9 cellular contexts compared by ENCODE assay signal in the genomic region with DNA sequence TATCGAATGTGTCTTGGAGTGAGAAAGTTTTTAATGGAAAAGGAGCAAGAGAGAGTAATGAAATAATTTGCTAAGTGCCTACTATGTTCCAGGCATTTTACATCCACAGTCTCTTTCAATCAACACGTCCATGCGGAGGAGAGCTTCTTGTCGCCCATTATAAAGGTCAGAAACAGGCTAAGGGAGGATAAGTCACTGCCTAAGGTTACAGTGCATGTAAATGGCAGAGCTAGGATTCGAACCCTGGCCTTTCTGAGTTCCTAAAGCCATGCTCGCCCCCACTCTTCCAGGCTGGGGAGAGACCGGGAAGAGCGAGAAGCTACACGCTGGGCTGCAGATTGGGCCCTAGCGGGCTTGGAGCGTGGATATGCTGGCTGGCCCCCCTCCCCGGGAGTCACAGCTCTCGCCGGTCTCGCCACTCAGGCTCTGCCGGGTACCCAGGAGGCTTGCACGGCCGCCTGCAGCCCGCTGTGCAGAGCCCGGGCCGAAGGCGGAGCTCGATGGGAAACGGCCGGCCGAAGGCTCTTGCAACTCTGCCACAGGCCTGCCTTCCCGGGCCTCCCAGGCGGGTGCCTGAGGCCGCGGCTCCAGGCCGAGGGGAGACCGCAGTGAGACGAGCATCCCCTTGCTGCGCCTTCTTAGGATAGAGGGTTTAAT. TPM values are rescaled to one million over a fixed set of nuclear protein-coding genes. Genes with fewer than 3 reads are reported as not detected.
DNase-seq lines count a peak whose midpoint lies in the region; ATAC-seq and TF ChIP-seq lines count a peak whose summit lies in the region.
"Had no signal": no experiment of that assay in that cellular context is flagged by ENCODE, and none has a peak within 500 bp of the region (broad histone marks: within the 10 kb centered on the region; RNA-seq: fewer than 3 reads in every experiment).

No MANE protein-coding gene starts in this region.

- H3K27me3 ChIP-seq in brain microvascular endothelial cell (replicated peaks) = peaks cover 95% of the 10 kb centered on the region

- peaks cover 2% of the 10 kb centered on the region for H3K36me3 Mint-ChIP-seq in IgD-negative memory B cell
- peaks cover 3% of the 10 kb centered on the region for H3K36me3 Mint-ChIP-seq in chondrocyte (ENCODE audit: low read depth)
- peaks cover 0 to 4% (median 0%) of the 10 kb centered on the region in 3 donors for H3K36me3 Mint-ChIP-seq in naive thymus-derived CD8-positive, alpha-beta T cell
- peaks cover 1% of the 10 kb centered on the region for H3K36me3 Mint-ChIP-seq in T-helper 2 cell treated with Interferon-gamma antibody and Interleukin-4, amounts not matched to agents 5 μg/mL and 100 μg/mL, for 36 hours (ENCODE audit: low read depth)

- TF ChIP-seq CTCF in chondrocyte (IDR thresholded peaks at IDR 0.05) = no peak
- no peak for TF ChIP-seq CTCF in brain microvascular endothelial cell (IDR thresholded peaks at IDR 0.05; ENCODE audit: low read depth, low read length, missing control alignments)

- in situ Hi-C loops in brain microvascular endothelial cell (cut with HindIII; ENCODE audit: low pct_ligation_motif_present, low sequenced_read_pairs) = no loop called here

- H3K36me3 ChIP-seq in brain microvascular endothelial cell (replicated peaks) = no peaks in the 10 kb centered on the region
- H3K36me3 ChIP-seq: neutrophil had no signal

- POLR2A ChIA-PET in naive thymus-derived CD8-positive, alpha-beta T cell (lab: Charles Lee) = no interaction called here

- H3K27me3 Mint-ChIP-seq in IgD-negative memory B cell = peaks cover 60% of the 10 kb centered on the region
- H3K27me3 Mint-ChIP-seq in chondrocyte (ENCODE audit: low read depth) = peaks cover 69% of the 10 kb centered on the region
- H3K27me3 Mint-ChIP-seq in naive thymus-derived CD8-positive, alpha-beta T cell = peaks cover 48 to 84% (median 63%) of the 10 kb centered on the region in 5 donors
- H3K27me3 Mint-ChIP-seq in T-helper 2 cell treated with Interferon-gamma antibody and Interleukin-4, amounts not matched to agents 5 μg/mL and 100 μg/mL, for 36 hours (ENCODE audit: low read depth) = peaks cover 73% of the 10 kb centered on the region

- H3K4me3 Mint-ChIP-seq in IgD-negative memory B cell (peak overlapping the region in 3 of 4 donors; percentile 38 to 68 (median 60)), chondrocyte (ENCODE audit: unreplicated experiment) (peak overlapping the region; percentile 67)
- H3K4me3 Mint-ChIP-seq in naive thymus-derived CD8-positive, alpha-beta T cell = peak overlapping the region in 8 of 10 donors; percentile 15 to 70 (median 48)
- no peak overlapping the region for H3K4me3 Mint-ChIP-seq in T-helper 2 cell treated with Interferon-gamma antibody and Interleukin-4, amounts not matched to agents 5 μg/mL and 100 μg/mL, for 36 hours

- H3K27ac Mint-ChIP-seq in IgD-negative memory B cell (peak overlapping the region; percentile 74 to 96 (median 95)), chondrocyte (ENCODE audit: unreplicated experiment) (no peak overlapping the region)
- no peak overlapping the region for H3K27ac Mint-ChIP-seq in naive thymus-derived CD8-positive, alpha-beta T cell
- H3K27ac Mint-ChIP-seq in T-helper 2 cell treated with Interferon-gamma antibody and Interleukin-4, amounts not matched to agents 5 μg/mL and 100 μg/mL, for 36 hours = no peak overlapping the region

- H3K4me1 Mint-ChIP-seq in IgD-negative memory B cell (peaks cover 18 to 42% (median 23%) of the 10 kb centered on the region in 3 donors), chondrocyte (ENCODE audit: low read depth) (peaks cover 10% of the 10 kb centered on the region)
- H3K4me1 Mint-ChIP-seq in naive thymus-derived CD8-positive, alpha-beta T cell = peaks cover 17 to 48% (median 39%) of the 10 kb centered on the region in 4 donors
- no peaks in the 10 kb centered on the region for H3K4me1 Mint-ChIP-seq in T-helper 2 cell treated with Interferon-gamma antibody and Interleukin-4, amounts not matched to agents 5 μg/mL and 100 μg/mL, for 36 hours (ENCODE audit: low read depth)

- H3K9me3 Mint-ChIP-seq in IgD-negative memory B cell = peaks cover 0 to 15% (median 3%) of the 10 kb centered on the region in 3 donors
- H3K9me3 Mint-ChIP-seq in chondrocyte (ENCODE audit: low read depth) = no peaks in the 10 kb centered on the region
- H3K9me3 Mint-ChIP-seq in naive thymus-derived CD8-positive, alpha-beta T cell = peaks cover 0 to 5% (median 0%) of the 10 kb centered on the region in 9 donors
- H3K9me3 Mint-ChIP-seq in T-helper 2 cell treated with Interferon-gamma antibody and Interleukin-4, amounts not matched to agents 5 μg/mL and 100 μg/mL, for 36 hours = no peaks in the 10 kb centered on the region

- no peak overlapping the region for H3K27ac ChIP-seq in brain microvascular endothelial cell
- H3K27ac ChIP-seq: neutrophil had no signal

- DNase-seq in D341Med (ENCODE audit: low spot score) = peak; percentile 61
- DNase-seq in chondrocyte (ENCODE audit: low spot score) = no peak
- peak in 1 of 10 donors; percentile 13 for DNase-seq in naive thymus-derived CD8-positive, alpha-beta T cell
- no peak for DNase-seq in T-helper 2 cell treated with Interferon-gamma antibody and Interleukin-4, amounts not matched to agents 5 μg/mL and 100 μg/mL, for 36 hours (ENCODE audit: low spot score)
- no peak for DNase-seq in brain microvascular endothelial cell

- ATAC-seq in naive thymus-derived CD8-positive, alpha-beta T cell = no peak
- ATAC-seq in HG03469 (IDR thresholded peaks at IDR 0.05; ENCODE audit: unreplicated experiment) (no peak), HG02571 (IDR thresholded peaks at IDR 0.05; ENCODE audit: unreplicated experiment) (no peak)

- no peak overlapping the region for H3K4me3 ChIP-seq in brain microvascular endothelial cell (ENCODE audit: low read depth, low read length)

RNA-seq across cellular contexts. Expression of a gene that starts 0.8 kb away (rescaled TPM):
- polyA plus RNA-seq in IgD-negative memory B cell = not detected
- 0.20 TPM in 1 of 3 replicates, not detected in the others for total RNA-seq in chondrocyte
- total RNA-seq in naive thymus-derived CD8-positive, alpha-beta T cell = not detected
- polyA plus RNA-seq in naive thymus-derived CD8-positive, alpha-beta T cell = not detected

Comparison
In these comparisons a context has a peak if more than half of its experiments do, and no peak if none do; other contexts are left out.
1. H3K27ac Mint-ChIP-seq: peak in IgD-negative memory B cell (3 of 3); none in chondrocyte (single experiment), naive thymus-derived CD8-positive, alpha-beta T cell (0 of 10) and T-helper 2 cell treated with Interferon-gamma antibody and Interleukin-4, amounts not matched to agents 5 μg/mL and 100 μg/mL, for 36 hours (single experiment).